28 cellular contexts compared by ENCODE assay signal in the genomic region with DNA sequence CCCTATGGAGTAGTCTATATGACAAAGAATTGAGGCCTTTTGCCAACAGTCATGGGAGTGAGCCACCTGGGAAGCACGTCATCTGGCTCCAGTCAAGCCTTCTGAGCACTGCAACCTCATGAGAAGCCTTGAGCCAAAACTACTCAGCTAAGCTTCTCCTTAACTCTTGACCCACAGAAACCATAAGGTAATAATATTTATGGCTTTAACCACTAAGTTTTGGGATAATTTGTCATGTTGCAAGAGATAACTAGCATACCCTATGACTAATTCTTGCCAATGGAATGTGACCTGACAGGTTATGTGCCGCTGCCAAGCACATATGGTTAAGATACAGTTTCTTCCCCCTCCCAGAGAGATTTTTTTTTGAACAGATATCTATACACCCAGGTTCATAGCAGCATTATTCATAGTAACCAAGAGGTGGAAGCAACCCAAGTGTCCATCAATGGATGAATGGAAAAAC. TPM values are rescaled to one million over a fixed set of nuclear protein-coding genes. Genes with fewer than 3 reads are reported as not detected.
DNase-seq lines count a peak whose midpoint lies in the region; ATAC-seq and TF ChIP-seq lines count a peak whose summit lies in the region.
"Had no signal": no experiment of that assay in that cellular context is flagged by ENCODE, and none has a peak within 500 bp of the region (broad histone marks: within the 10 kb centered on the region; RNA-seq: fewer than 3 reads in every experiment).

No MANE protein-coding gene starts in this region.

- peaks cover 16% of the 10 kb centered on the region for H3K4me1 ChIP-seq in suprapubic skin
- H3K4me1 ChIP-seq: gastrocnemius medialis, psoas muscle, SJCRH30, uterus had no signal

- 8% methylated on average over 2 of the region's 2 CpGs for WGBS in suprapubic skin

- CTCF ChIA-PET in RWPE1 (lab: Yijun Ruan, JAX), result interaction anchor here (1.5 kb wide), 1 partner anchor 31 kb away, joined by 3 read pairs; no protein-coding TSS in a partner anchor

- no peaks in the 10 kb centered on the region for H3K36me3 ChIP-seq in suprapubic skin
- H3K36me3 ChIP-seq: gastrocnemius medialis, MG63, SJCRH30, uterus had no signal

- no peaks in the 10 kb centered on the region for H3K9me3 ChIP-seq in suprapubic skin
- H3K9me3 ChIP-seq: gastrocnemius medialis, MG63, psoas muscle, SJCRH30, uterus had no signal

- TF ChIP-seq CTCF in RWPE1 (conservative IDR thresholded peaks at IDR 0.05; ENCODE audit: low read depth) (no peak), fibroblast of the aortic adventitia (IDR thresholded peaks at IDR 0.05; ENCODE audit: insufficient read depth, low read length) (no peak), suprapubic skin (IDR thresholded peaks at IDR 0.05) (no peak), GM13977 (IDR thresholded peaks at IDR 0.05; ENCODE audit: extremely low read depth, insufficient read depth, missing control alignments) (no peak)

- TF ChIP-seq POLR2A in suprapubic skin (IDR thresholded peaks at IDR 0.05), result no peak

- H3K27ac ChIP-seq in RWPE1 (no peak overlapping the region), suprapubic skin (peak overlapping the region; percentile 71)
- H3K27ac ChIP-seq: dorsolateral prefrontal cortex, gastrocnemius medialis, psoas muscle, SJCRH30, uterus had no signal

- H3K4me3 ChIP-seq in fibroblast of the aortic adventitia (ENCODE audit: low read depth, low read length) (no peak overlapping the region), suprapubic skin (no peak overlapping the region)
- H3K4me3 ChIP-seq: dorsolateral prefrontal cortex, gastrocnemius medialis, GM23338, lung, MG63, psoas muscle, SJCRH30, uterus had no signal

- DNase-seq in HPDE6-E6E7 (ENCODE audit: extremely low spot score) (peak; percentile 17), RWPE1 (ENCODE audit: low spot score) (peak; percentile 68), fibroblast of the aortic adventitia (ENCODE audit: low read depth) (peak; percentile 28), suprapubic skin (ENCODE audit: low spot score in 2 of 2) (no peak), GM13977 (ENCODE audit: low spot score) (no peak)
- no peak for DNase-seq in stimulated activated CD4-positive, alpha-beta T cell treated with anti-CD3 and anti-CD28 coated beads, Interleukin-2, amount 100 ng/mL, for 24 hours
- DNase-seq: activated CD4-positive, alpha-beta T cell treated with anti-CD3 and anti-CD28 coated beads for 1 hour; activated naive CD4-positive, alpha-beta T cell treated with Interleukin-2 at 50 U/mL for 16 hours; activated T-cell treated with anti-CD3 and anti-CD28 coated beads, Interleukin-2, amount 50 U/mL, for 24 hours; amygdala; caudate nucleus; dorsolateral prefrontal cortex; gastrocnemius medialis; hypothalamus; kidney; MG63; NCI-H1436; NCI-H2171; NCI-H526 treated with DMSO at 0.1 percent for 48 hours; psoas muscle; SJCRH30; substantia nigra; T-helper 1 cell; uterus had no signal

- TF ChIP-seq EP300 in suprapubic skin (IDR thresholded peaks at IDR 0.05), result no peak

- POLR2A ChIA-PET in RWPE1 (lab: Yijun Ruan, JAX; ENCODE audit: low non-redundant PET), result interaction anchor here (0.6 kb wide), 1 partner anchor 58 kb away, joined by 3 read pairs; no protein-coding TSS in a partner anchor

- ATAC-seq in HG03159 (IDR thresholded peaks at IDR 0.05; ENCODE audit: unreplicated experiment), result no peak
- ATAC-seq: gastrocnemius medialis, GM23338, psoas muscle had no signal

- H3K27me3 ChIP-seq in suprapubic skin, result no peaks in the 10 kb centered on the region
- H3K27me3 ChIP-seq: MG63, SJCRH30, uterus had no signal

- in situ Hi-C loops in GM13977 (cut with MboI; ENCODE audit: low pct_unique_long_range_greater_than_20kb, low sequenced_read_pairs, unreplicated experiment), result no loop called here

RNA-seq across cellular contexts. Expression of gene SLC6A11, which starts 11.8 kb away (rescaled TPM):
- total RNA-seq in fibroblast of the aortic adventitia (ENCODE audit: low replicate concordance) (not detected in 2 replicates), suprapubic skin (1 to 10 TPM; 4.3 to 7.9 (median 6.2) TPM)
- total RNA-seq: endothelial cell of umbilical vein, gastrocnemius medialis, psoas muscle, SJCRH30 had no signal

Comparison
In these comparisons a context has a peak if more than half of its experiments do, and no peak if none do; other contexts are left out.
1. DNase-seq: peak in HPDE6-E6E7 (single experiment), RWPE1 (single experiment) and fibroblast of the aortic adventitia (single experiment); none in suprapubic skin (0 of 2), GM13977 (single experiment) and stimulated activated CD4-positive, alpha-beta T cell treated with anti-CD3 and anti-CD28 coated beads, Interleukin-2, amount 100 ng/mL, for 24 hours (0 of 2).